In the genomic region with DNA sequence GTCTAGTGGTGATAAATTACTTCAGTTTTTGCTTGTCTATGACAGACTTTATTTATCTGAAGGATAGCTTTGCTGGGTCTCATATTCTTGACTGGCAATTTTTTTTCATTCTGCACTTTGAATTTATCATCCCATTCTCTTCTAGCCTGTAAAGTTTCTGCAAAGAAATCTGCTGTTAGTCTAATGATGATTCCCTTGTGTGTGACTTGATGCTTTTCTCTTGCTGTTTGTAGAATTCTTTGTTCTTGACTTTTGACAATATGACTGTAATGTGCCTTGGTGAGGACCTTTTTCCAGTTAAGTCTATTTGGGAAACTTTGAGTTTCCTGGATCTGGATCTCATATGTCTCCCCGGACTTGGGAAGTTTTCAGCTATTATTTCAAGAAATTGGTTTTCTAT, we compare ENCODE assay signal across 10 cellular contexts. TPM values are rescaled to one million over a fixed set of nuclear protein-coding genes. Genes with fewer than 3 reads are reported as not detected.
"Had no signal": no experiment of that assay in that cellular context is flagged by ENCODE, and none has a peak within 500 bp of the region (broad histone marks: within the 10 kb centered on the region; RNA-seq: fewer than 3 reads in every experiment).

No MANE protein-coding gene starts in this region.

- FAIRE-seq: HepG2 had no signal

- ATAC-seq: HCT116, HepG2 had no signal

- H3K4me3 Mint-ChIP-seq: IgD-negative memory B cell had no signal

- H3K9me3 ChIP-seq: HAP-1 had no signal

- DNase-seq: GM23248, GOT3, H7, KBM-7 had no signal

- H3K36me3 ChIP-seq: HAP-1 had no signal

- H3K4me2 ChIP-seq: KMS-11 had no signal

- H3K27ac Mint-ChIP-seq: IgD-negative memory B cell had no signal

- H3K4me3 ChIP-seq: GM23248, HAP-1 had no signal

- H3K27me3 Mint-ChIP-seq: IgD-negative memory B cell had no signal

- H3K27ac ChIP-seq: GM23248, HL-60, KMS-11 had no signal

RNA-seq across cellular contexts. Expression of a gene that starts 59.3 kb away (rescaled TPM):
- total RNA-seq: H7 had no signal
